In genomic region chr22:46209262-46209661, GRCh38 we compare ENCODE assay signal across 32 cellular contexts. TPM values are rescaled to one million over a fixed set of nuclear protein-coding genes. Genes with fewer than 3 reads are reported as not detected.
"Had no signal": no experiment of that assay in that cellular context is flagged by ENCODE, and none has a peak within 500 bp of the region (broad histone marks: within the 10 kb centered on the region; RNA-seq: fewer than 3 reads in every experiment).

No MANE protein-coding gene starts in this region.

- H3K4me1 Mint-ChIP-seq: activated CD4-positive, alpha-beta T cell treated with anti-CD3 and anti-CD28 coated beads, Interleukin-2, amount 10 ng/mL, durations not matched to agents 24 days and 14 days; activated naive CD4-positive, alpha-beta T cell treated with anti-CD3 and anti-CD28 coated beads, Interleukin-2, amount 50 U/mL, for 24 hours had no signal

- H3K27me3 Mint-ChIP-seq: activated CD4-positive, alpha-beta T cell treated with anti-CD3 and anti-CD28 coated beads, Interleukin-2, amount 10 ng/mL, durations not matched to agents 24 days and 14 days; activated CD8-positive, alpha-beta T cell treated with anti-CD3 and anti-CD28 coated beads for 36 hours; activated naive CD4-positive, alpha-beta T cell treated with anti-CD3 and anti-CD28 coated beads, Interleukin-2, amount 50 U/mL, for 24 hours; activated naive CD8-positive, alpha-beta T cell treated with anti-CD3 and anti-CD28 coated beads, Interleukin-2, amount 10 ng/mL, durations not matched to agents 7 days and 5 days had no signal

- H3K36me3 ChIP-seq: brain microvascular endothelial cell, SJSA1 had no signal

- H3K4me3 Mint-ChIP-seq: activated CD4-positive, alpha-beta T cell treated with anti-CD3 and anti-CD28 coated beads, Interleukin-2, amount 10 ng/mL, durations not matched to agents 24 days and 14 days; activated CD8-positive, alpha-beta T cell treated with anti-CD3 and anti-CD28 coated beads for 36 hours; activated naive CD4-positive, alpha-beta T cell treated with anti-CD3 and anti-CD28 coated beads, Interleukin-2, amount 50 U/mL, for 24 hours; activated naive CD8-positive, alpha-beta T cell treated with anti-CD3 and anti-CD28 coated beads, Interleukin-2, amount 10 ng/mL, durations not matched to agents 7 days and 5 days; activated T-cell treated with anti-CD3 and anti-CD28 coated beads, Interleukin-2, amount 50 U/mL, for 72 hours; T-helper 1 cell treated with Interleukin-12 subunit alpha and Interleukin-12 subunit beta and Interleukin-4 antibody, amounts not matched to agents 30 μg/mL and 1 μg/mL, for 36 hours; T-helper 2 cell treated with Interferon-gamma antibody and Interleukin-4, amounts not matched to agents 5 μg/mL and 100 μg/mL, for 36 hours had no signal

- H3K4me3 ChIP-seq: adrenal gland, SJSA1 had no signal

- ATAC-seq: activated CD8-positive, alpha-beta T cell treated with anti-CD3 and anti-CD28 coated beads for 36 hours; activated T-cell treated with anti-CD3 and anti-CD28 coated beads, Interleukin-2, amount 50 U/mL, for 72 hours; Panc1 had no signal

- H3K27ac ChIP-seq: adrenal gland, brain microvascular endothelial cell, SJSA1 had no signal

- H3K4me1 ChIP-seq: adrenal gland, SJSA1 had no signal

- FAIRE-seq: TTC549 had no signal

- H3K27ac Mint-ChIP-seq: activated CD4-positive, alpha-beta T cell treated with anti-CD3 and anti-CD28 coated beads, Interleukin-2, amount 10 ng/mL, durations not matched to agents 24 days and 14 days; activated CD8-positive, alpha-beta T cell treated with anti-CD3 and anti-CD28 coated beads for 36 hours; activated naive CD4-positive, alpha-beta T cell treated with anti-CD3 and anti-CD28 coated beads, Interleukin-2, amount 50 U/mL, for 24 hours; activated naive CD8-positive, alpha-beta T cell treated with anti-CD3 and anti-CD28 coated beads, Interleukin-2, amount 10 ng/mL, durations not matched to agents 7 days and 5 days; activated T-cell treated with anti-CD3 and anti-CD28 coated beads, Interleukin-2, amount 50 U/mL, for 72 hours; activated T-helper 2 cell treated with anti-CD3 and anti-CD28 coated beads, Interferon-gamma antibody, Interleukin-2, Interleukin-4, amounts not matched to agents 10 μg/mL and 5 μg/mL and 100 μg/mL, durations not matched to agents 14 hours and 24 hours and 36 hours; T-helper 1 cell treated with Interleukin-12 subunit alpha and Interleukin-12 subunit beta and Interleukin-4 antibody, amounts not matched to agents 30 μg/mL and 1 μg/mL, for 36 hours; T-helper 2 cell treated with Interferon-gamma antibody and Interleukin-4, amounts not matched to agents 5 μg/mL and 100 μg/mL, for 36 hours had no signal

- H3K27me3 ChIP-seq: adrenal gland, brain microvascular endothelial cell, SJSA1 had no signal

- DNase-seq: activated CD4-positive, alpha-beta T cell treated with anti-CD3 and anti-CD28 coated beads, Interleukin-2, amount 10 ng/mL, durations not matched to agents 24 days and 14 days; activated CD4-positive, alpha-beta T cell treated with anti-CD3 and anti-CD28 coated beads, Interleukin-2, amount 50 U/mL, for 4 hours; activated CD8-positive, alpha-beta T cell treated with anti-CD3 and anti-CD28 coated beads for 36 hours; activated gamma-delta T cell; activated naive CD4-positive, alpha-beta T cell treated with Interleukin-2 at 50 U/mL for 16 hours; activated naive CD8-positive, alpha-beta T cell treated with anti-CD3 and anti-CD28 coated beads, Interleukin-2, amount 10 ng/mL, durations not matched to agents 7 days and 5 days; activated T-cell treated with anti-CD3 and anti-CD28 coated beads, Interleukin-2, amount 50 U/mL, for 1 hour; activated T-cell treated with anti-CD3 and anti-CD28 coated beads, Interleukin-2, amount 50 U/mL, for 72 hours; adrenal gland; anterior cingulate cortex; brain microvascular endothelial cell; central memory CD4-positive, alpha-beta T cell; Karpas-422; NCI-H1105; NCI-H1417 treated with DMSO at 0.1 percent for 48 hours; NCI-H187 treated with DMSO at 0.1 percent for 48 hours; NCI-H2081; NCI-H226; NCI-H446 treated with DMSO at 0.1 percent for 48 hours; NCI-H524; NCI-H69; SHP77 treated with DMSO at 0.1 percent for 48 hours had no signal

RNA-seq across cellular contexts. Expression of gene PKDREJ, which starts 53.9 kb away (rescaled TPM):
- total RNA-seq: activated CD4-positive, alpha-beta T cell treated with anti-CD3 and anti-CD28 coated beads, Interleukin-2, amount 10 ng/mL, durations not matched to agents 24 days and 14 days; activated CD8-positive, alpha-beta memory T cell treated with anti-CD3 and anti-CD28 coated beads for 36 hours; activated CD8-positive, alpha-beta T cell treated with anti-CD3 and anti-CD28 coated beads for 36 hours; activated naive CD8-positive, alpha-beta T cell treated with anti-CD3 and anti-CD28 coated beads, Interleukin-2, amount 10 ng/mL, durations not matched to agents 7 days and 5 days; activated T-cell treated with anti-CD3 and anti-CD28 coated beads, Interleukin-2, amount 50 U/mL, for 72 hours; activated T-helper 2 cell treated with anti-CD3 and anti-CD28 coated beads, Interferon-gamma antibody, Interleukin-2, Interleukin-4, amounts not matched to agents 10 μg/mL and 5 μg/mL and 100 μg/mL, durations not matched to agents 14 hours and 24 hours and 36 hours; MCF 10A; RPMI7951; SJSA1 had no signal
